Comparison of ENCODE assay signal across 18 cellular contexts in the genomic region with DNA sequence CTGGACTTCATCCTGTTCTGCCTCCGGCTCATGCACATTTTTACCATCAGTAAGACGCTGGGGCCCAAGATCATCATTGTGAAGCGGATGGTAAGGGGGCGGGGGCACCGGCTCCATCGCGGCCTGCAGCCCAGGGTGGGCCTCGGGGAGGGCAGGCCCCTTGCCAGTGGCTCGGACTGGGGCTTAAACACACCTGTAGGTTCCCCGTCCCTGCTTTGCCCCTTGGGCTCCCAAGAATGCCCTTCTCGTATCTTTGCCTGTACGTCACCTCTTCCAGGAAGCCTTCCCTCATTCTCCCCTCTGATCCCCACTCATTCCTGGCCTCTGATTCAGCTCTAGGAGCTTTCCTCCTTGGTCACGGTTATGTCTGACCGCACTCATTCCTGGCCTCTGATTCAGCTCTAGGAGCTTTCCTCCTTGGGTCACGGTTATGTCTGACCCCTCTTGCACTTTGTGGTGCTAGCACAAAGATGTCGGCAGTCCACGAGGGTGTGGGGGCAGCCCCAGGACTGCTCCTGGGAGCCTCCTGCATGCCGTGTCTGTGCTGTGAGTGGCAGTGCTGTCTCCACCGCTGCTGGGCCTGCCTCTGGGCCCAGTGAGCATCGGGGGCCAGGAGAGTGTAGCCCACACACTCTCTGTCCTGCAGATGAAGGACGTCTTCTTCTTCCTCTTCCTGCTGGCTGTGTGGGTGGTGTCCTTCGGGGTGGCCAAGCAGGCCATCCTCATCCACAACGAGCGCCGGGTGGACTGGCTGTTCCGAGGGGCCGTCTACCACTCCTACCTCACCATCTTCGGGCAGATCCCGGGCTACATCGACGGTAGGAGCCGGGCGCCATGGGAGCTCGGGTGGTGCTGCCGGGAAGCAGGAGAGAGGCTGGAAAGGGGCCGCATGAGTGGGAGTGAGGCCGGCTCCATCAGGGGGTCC. TPM values are rescaled to one million over a fixed set of nuclear protein-coding genes. Genes with fewer than 3 reads are reported as not detected.
DNase-seq lines count a peak whose midpoint lies in the region; ATAC-seq, FAIRE-seq and TF ChIP-seq lines count a peak whose summit lies in the region.
"Had no signal": no experiment of that assay in that cellular context is flagged by ENCODE, and none has a peak within 500 bp of the region (broad histone marks: within the 10 kb centered on the region; RNA-seq: fewer than 3 reads in every experiment).

No MANE protein-coding gene starts in this region.

- FAIRE-seq in astrocyte (lab: Jason Lieb, UNC): no peak
- FAIRE-seq: colon had no signal

- H3K27me3 Mint-ChIP-seq in astrocyte (ENCODE audit: low read depth, unreplicated experiment): peaks cover 8% of the 10 kb centered on the region
- H3K27me3 Mint-ChIP-seq in osteocyte (ENCODE audit: unreplicated experiment): no peaks in the 10 kb centered on the region
- peaks cover 11% of the 10 kb centered on the region for H3K27me3 Mint-ChIP-seq in Calu3 (ENCODE audit: unreplicated experiment)
- H3K27me3 Mint-ChIP-seq: activated CD4-positive, alpha-beta T cell treated with anti-CD3 and anti-CD28 coated beads for 36 hours had no signal

- H3K9me3 Mint-ChIP-seq in astrocyte (ENCODE audit: unreplicated experiment) (peaks cover 22% of the 10 kb centered on the region), osteocyte (ENCODE audit: unreplicated experiment) (no peaks in the 10 kb centered on the region), Calu3 (ENCODE audit: low read depth, unreplicated experiment) (peaks cover 2% of the 10 kb centered on the region)

- H3K9me3 ChIP-seq in HEK293 (ENCODE audit: control insufficient read depth, insufficient read depth, low read depth, low read length): no peaks in the 10 kb centered on the region
- peaks cover 13% of the 10 kb centered on the region for H3K9me3 ChIP-seq in astrocyte (ENCODE audit: insufficient read depth, low read depth, low read length)

- no peak for TF ChIP-seq CTCF in HEK293 (tag by site-specific recombination; IDR thresholded peaks at IDR 0.05)
- TF ChIP-seq CTCF in astrocyte (IDR thresholded peaks at IDR 0.05; ENCODE audit: insufficient read depth, low read depth, low read length): no peak
- TF ChIP-seq CTCF in osteocyte (IDR thresholded peaks at IDR 0.05): no peak
- no peak for TF ChIP-seq CTCF in Calu3 (IDR thresholded peaks at IDR 0.05; ENCODE audit: unreplicated experiment)

- H3K27me3 ChIP-seq in astrocyte (ENCODE audit: insufficient read depth, low read length): no peaks in the 10 kb centered on the region

- no peak overlapping the region for H2AFZ ChIP-seq in astrocyte (ENCODE audit: low read depth, low read length)

- CTCF ChIA-PET in HEK293 (lab: Yijun Ruan, JAX) (interaction anchor here (0.6 kb wide), 1 partner anchor 84 kb away, joined by 4 read pairs; no protein-coding TSS in a partner anchor), Calu3 (lab: Charles Lee) (no interaction called here)

- intact Hi-C loops in Calu3 (cut with micrococcal nuclease; ENCODE audit: unreplicated experiment): no loop called here

- H3K4me1 Mint-ChIP-seq in astrocyte (ENCODE audit: low read depth, unreplicated experiment): peaks cover 6% of the 10 kb centered on the region
- no peaks in the 10 kb centered on the region for H3K4me1 Mint-ChIP-seq in osteocyte (ENCODE audit: unreplicated experiment)
- H3K4me1 Mint-ChIP-seq in Calu3 (ENCODE audit: low read depth, unreplicated experiment): no peaks in the 10 kb centered on the region

- peak; percentile 26 for DNase-seq in D341Med (ENCODE audit: low spot score)
- DNase-seq in astrocyte (ENCODE audit: low read depth): peak; percentile 14
- peak; percentile 83 for DNase-seq in osteocyte (ENCODE audit: extremely low spot score, unreplicated experiment)
- no peak for DNase-seq in Calu3
- DNase-seq in NCI-H524 treated with DMSO at 0.1 percent for 48 hours (lab: John Stamatoyannopoulos, UW): no peak
- DNase-seq: amygdala, COR-L47, NCI-H2081 treated with DMSO at 0.1 percent for 48 hours, NCI-H748 treated with DMSO at 0.1 percent for 48 hours, T1000 had no signal

- no peak overlapping the region for H3K4me2 ChIP-seq in astrocyte (ENCODE audit: low read length)

- H3K4me1 ChIP-seq in HEK293 (ENCODE audit: control insufficient read depth, insufficient read depth, low read length) (no peaks in the 10 kb centered on the region), astrocyte (ENCODE audit: insufficient read depth, low read length) (no peaks in the 10 kb centered on the region)

- H3K4me3 ChIP-seq in HEK293 (ENCODE audit: low read depth, low read length): no peak overlapping the region
- no peak overlapping the region for H3K4me3 ChIP-seq in astrocyte (ENCODE audit: insufficient read depth, low read depth, low read length)

- H3K36me3 ChIP-seq in HEK293 (ENCODE audit: control insufficient read depth in 2 of 2, insufficient read depth in 1 of 2, low read length in 2 of 2) (no peaks in the 10 kb centered on the region), astrocyte (ENCODE audit: insufficient read depth, low read length) (no peaks in the 10 kb centered on the region)

- no peaks in the 10 kb centered on the region for H3K79me2 ChIP-seq in astrocyte (ENCODE audit: insufficient read depth, low read length)

- no TSS peak for BruUV-seq in Calu3 (replicated peaks; lab: Mats Ljungman, UMichigan)

- H3K27ac ChIP-seq in HEK293 (ENCODE audit: extremely low read depth, low read depth, low read length): no peak overlapping the region
- H3K27ac ChIP-seq in astrocyte (ENCODE audit: low read depth, low read length): no peak overlapping the region
- H3K27ac ChIP-seq: epithelial cell of prostate had no signal

- no peaks in the 10 kb centered on the region for H4K20me1 ChIP-seq in astrocyte (ENCODE audit: insufficient read depth, low read length)

- POLR2A ChIA-PET in HEK293 (lab: Yijun Ruan, JAX): no interaction called here

- H3K9ac ChIP-seq in astrocyte (ENCODE audit: low read length): no peak overlapping the region

- H3K4me3 Mint-ChIP-seq in astrocyte (ENCODE audit: unreplicated experiment): no peak overlapping the region
- H3K4me3 Mint-ChIP-seq in osteocyte (ENCODE audit: unreplicated experiment): no peak overlapping the region
- H3K4me3 Mint-ChIP-seq in Calu3 (ENCODE audit: low read depth, unreplicated experiment): no peak overlapping the region
- H3K4me3 Mint-ChIP-seq: activated CD4-positive, alpha-beta T cell treated with anti-CD3 and anti-CD28 coated beads for 36 hours had no signal

- H3K36me3 Mint-ChIP-seq in astrocyte (ENCODE audit: low read depth, unreplicated experiment) (peaks cover 2% of the 10 kb centered on the region), osteocyte (ENCODE audit: unreplicated experiment) (no peaks in the 10 kb centered on the region), Calu3 (ENCODE audit: insufficient read depth, unreplicated experiment) (peaks cover 10% of the 10 kb centered on the region)

- peak overlapping the region; percentile 68 for H3K27ac Mint-ChIP-seq in astrocyte (ENCODE audit: unreplicated experiment)
- H3K27ac Mint-ChIP-seq in osteocyte (ENCODE audit: unreplicated experiment): no peak overlapping the region
- H3K27ac Mint-ChIP-seq in Calu3 (ENCODE audit: unreplicated experiment): no peak overlapping the region
- H3K27ac Mint-ChIP-seq: progenitor cell of endocrine pancreas had no signal

- no peak for ATAC-seq in GM19467 (IDR thresholded peaks at IDR 0.05; ENCODE audit: unreplicated experiment)
- ATAC-seq in HG03108 (IDR thresholded peaks at IDR 0.05; ENCODE audit: unreplicated experiment): no peak
- ATAC-seq: Panc1 had no signal

TF ChIP-seq in HEK293, 187 proteins besides CTCF, POLR2A, EP300 and RAD21:
- TF ChIP-seq ZNF416 (tag by site-specific recombination; IDR thresholded peaks at IDR 0.05) (no peak), KLF10 (tag by site-specific recombination; IDR thresholded peaks at IDR 0.05) (no peak), ZNF658 (tag by site-specific recombination; IDR thresholded peaks at IDR 0.05) (no peak), ZNF341 (tag by site-specific recombination; IDR thresholded peaks at IDR 0.05; ENCODE audit: low read depth) (0 out of 2 replicates have a peak, but pooled peaks have one; percentile 19)
- TF ChIP-seq, protein P1, sequence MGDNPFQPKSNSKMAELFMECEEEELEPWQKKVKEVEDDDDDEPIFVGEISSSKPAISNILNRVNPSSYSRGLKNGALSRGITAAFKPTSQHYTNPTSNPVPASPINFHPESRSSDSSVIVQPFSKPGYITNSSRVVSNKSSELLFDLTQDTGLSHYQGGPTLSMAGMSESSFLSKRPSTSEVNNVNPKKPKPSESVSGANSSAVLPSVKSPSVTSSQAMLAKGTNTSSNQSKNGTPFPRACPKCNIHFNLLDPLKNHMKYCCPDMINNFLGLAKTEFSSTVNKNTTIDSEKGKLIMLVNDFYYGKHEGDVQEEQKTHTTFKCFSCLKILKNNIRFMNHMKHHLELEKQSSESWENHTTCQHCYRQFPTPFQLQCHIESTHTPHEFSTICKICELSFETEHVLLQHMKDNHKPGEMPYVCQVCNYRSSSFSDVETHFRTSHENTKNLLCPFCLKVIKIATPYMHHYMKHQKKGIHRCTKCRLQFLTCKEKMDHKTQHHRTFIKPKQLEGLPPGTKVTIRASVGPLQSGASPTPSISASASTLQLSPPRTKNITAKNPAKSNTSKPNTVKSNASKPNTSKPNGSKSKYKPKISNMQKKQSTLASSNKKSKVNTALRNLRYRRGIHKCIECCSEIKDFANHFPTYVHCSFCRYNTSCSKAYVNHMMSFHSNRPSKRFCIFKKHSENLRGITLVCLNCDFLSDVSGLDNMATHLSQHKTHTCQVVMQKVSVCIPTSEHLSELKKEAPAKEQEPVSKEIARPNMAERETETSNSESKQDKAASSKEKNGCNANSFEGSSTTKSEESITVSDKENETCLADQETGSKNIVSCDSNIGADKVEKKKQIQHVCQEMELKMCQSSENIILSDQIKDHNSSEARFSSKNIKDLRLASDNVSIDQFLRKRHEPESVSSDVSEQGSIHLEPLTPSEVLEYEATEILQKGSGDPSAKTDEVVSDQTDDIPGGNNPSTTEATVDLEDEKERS (tag by site-specific recombination; IDR thresholded peaks at IDR 0.05): peak; percentile 58; the same call in 1 of the 2 replicates

RNA-seq across cellular contexts. Expression of a gene that starts 49.1 kb away (rescaled TPM):
- 5.2 and 5.6 TPM in 2 replicates for total RNA-seq in astrocyte
- total RNA-seq in osteocyte: 4.0 and 4.2 TPM in 2 replicates
- total RNA-seq in Calu3 (2022): 0.40 and 0.61 TPM in 2 replicates

RNA-seq across cellular contexts. Expression of a gene that starts 52.8 kb away (rescaled TPM):
- total RNA-seq in astrocyte (0.48 and 0.79 TPM in 2 replicates), osteocyte (not detected in 2 replicates), Calu3 (2022) (not detected in 2 replicates)

Comparison
In these comparisons a context has a peak if more than half of its experiments do, and no peak if none do; other contexts are left out.
1. DNase-seq: peak in D341Med (single experiment), astrocyte (single experiment) and osteocyte (single experiment); none in Calu3 (single experiment) and NCI-H524 treated with DMSO at 0.1 percent for 48 hours (single experiment).